ENCODE assay signal across 10 cellular contexts in genomic region chr22:28856095-28856455, GRCh38. TPM values are rescaled to one million over a fixed set of nuclear protein-coding genes. Genes with fewer than 3 reads are reported as not detected.
DNase-seq lines count a peak whose midpoint lies in the region; ATAC-seq and TF ChIP-seq lines count a peak whose summit lies in the region.
"Had no signal": no experiment of that assay in that cellular context is flagged by ENCODE, and none has a peak within 500 bp of the region (broad histone marks: within the 10 kb centered on the region; RNA-seq: fewer than 3 reads in every experiment).

No MANE protein-coding gene starts in this region.

- H3K27ac ChIP-seq in prostate gland (no peak overlapping the region), transverse colon (no peak overlapping the region)

- H3K36me3 ChIP-seq in mucosa of descending colon (ENCODE audit: low read depth) (no peaks in the 10 kb centered on the region), prostate gland (no peaks in the 10 kb centered on the region), transverse colon (no peaks in the 10 kb centered on the region)

- no peak overlapping the region for H3K4me3 ChIP-seq in mucosa of descending colon
- H3K4me3 ChIP-seq in prostate gland: no peak overlapping the region
- no peak overlapping the region for H3K4me3 ChIP-seq in transverse colon

- DNase-seq in left ventricle myocardium superior (no peak), cardiac septum (ENCODE audit: low spot score) (no peak), left colon (no peak), mucosa of descending colon (no peak), NCI-H128 (lab: John Stamatoyannopoulos, UW; ENCODE audit: unreplicated experiment) (no peak), midbrain (lab: John Stamatoyannopoulos, UW) (no peak), prostate gland (ENCODE audit: low spot score) (no peak), transverse colon (no peak)
- DNase-seq: NCI-H2081 treated with DMSO at 0.1 percent for 48 hours, NCI-H524 treated with DMSO at 0.1 percent for 48 hours had no signal

- H3K4me1 ChIP-seq in mucosa of descending colon (ENCODE audit: low read depth) (peaks cover 3% of the 10 kb centered on the region), prostate gland (replicated peaks) (no peaks in the 10 kb centered on the region), transverse colon (peaks cover 0 to 9% (median 2%) of the 10 kb centered on the region in 4 donors)

- intact Hi-C loops in left ventricle myocardium superior (cut with micrococcal nuclease) (loop anchor here (5.0 kb wide), 1 partner anchor 186 kb away; no protein-coding TSS in a partner anchor), cardiac septum (cut with DNase I) (loop anchor here (5.0 kb wide), 1 partner anchor 391 kb away; no protein-coding TSS in a partner anchor), left colon (cut with DNase I, micrococcal nuclease) (loop anchor here (2.0 to 10.0 kb wide), 3 partner anchors 179 to 389 kb away; no protein-coding TSS in a partner anchor), mucosa of descending colon (cut with DNase I, micrococcal nuclease) (loop anchor here (5.0 to 10.0 kb wide), 3 partner anchors 181 to 389 kb away; no protein-coding TSS in a partner anchor), prostate gland (cut with DNase I) (loop anchor here (5.0 kb wide), 1 partner anchor 296 kb away; no protein-coding TSS in a partner anchor), transverse colon (cut with DNase I; ENCODE audit: low total_unique reads) (no loop called here)

- 94% methylated on average over 1 of the region's 1 CpG for WGBS in prostate gland
- WGBS in transverse colon (ENCODE audit: low coverage in 1 of 2), 2 donors: 92% methylated on average over 1 of the region's 1 CpG; no CpG with 5 or more reads in 1 of the 2 donors

- in situ Hi-C loops in transverse colon (cut with MboI; ENCODE audit: low pct_ligation_motif_present in 1 of 4, low pct_unique_long_range_greater_than_20kb in 1 of 4, low sequenced_read_pairs in 3 of 4): loop anchor here (5.0 to 25.0 kb wide), 5 partner anchors 181 to 381 kb away; no protein-coding TSS in a partner anchor

- peak; percentile 26 for ATAC-seq in left ventricle myocardium superior
- ATAC-seq in left colon: peak; percentile 12
- ATAC-seq in mucosa of descending colon: peak; percentile 8

- no peak for TF ChIP-seq EP300 in transverse colon (IDR thresholded peaks at IDR 0.05; ENCODE audit: low read depth)

- H3K9me3 ChIP-seq in mucosa of descending colon (no peaks in the 10 kb centered on the region), prostate gland (no peaks in the 10 kb centered on the region), transverse colon (no peaks in the 10 kb centered on the region)

- TF ChIP-seq POLR2A in prostate gland (IDR thresholded peaks at IDR 0.05): no peak
- TF ChIP-seq POLR2A in transverse colon (IDR thresholded peaks at IDR 0.05): no peak

- no peaks in the 10 kb centered on the region for H3K27me3 ChIP-seq in prostate gland (replicated peaks; ENCODE audit: insufficient read depth)
- H3K27me3 ChIP-seq in transverse colon: no peaks in the 10 kb centered on the region

- TF ChIP-seq CTCF in mucosa of descending colon (IDR thresholded peaks at IDR 0.05) (no peak), prostate gland (IDR thresholded peaks at IDR 0.05) (no peak), transverse colon (IDR thresholded peaks at IDR 0.05) (no peak)

RNA-seq across cellular contexts. Expression of gene ZNRF3, which starts 27.3 kb away (rescaled TPM):
- total RNA-seq in left ventricle myocardium superior (6.9 TPM), cardiac septum (4.8 TPM), left colon (1 to 10 TPM; 6.2 to 7.0 TPM), mucosa of descending colon (10 to 100 TPM in 1 of 3 donors, 1 to 10 TPM in 2; 5.5 to 10.6 (median 5.8) TPM), prostate gland (10 to 100 TPM; 38.5 to 46.1 TPM), transverse colon (10 to 100 TPM in 1 of 4 donors, 1 to 10 TPM in 3; 4.5 to 10.7 (median 8.3) TPM)

RNA-seq across cellular contexts. Expression of gene XBP1, which starts 55.7 kb away (rescaled TPM):
- total RNA-seq in left ventricle myocardium superior (73.7 TPM), cardiac septum (81.2 TPM), left colon (100 to 1,000 TPM; 206 to 255 TPM), mucosa of descending colon (100 to 1,000 TPM; 116 to 238 (median 132) TPM), prostate gland (100 to 1,000 TPM; 200 to 798 TPM), transverse colon (100 to 1,000 TPM in 3 of 4 donors, 10 to 100 TPM in 1; 68.1 to 263 (median 190) TPM)
